In the genomic region with DNA sequence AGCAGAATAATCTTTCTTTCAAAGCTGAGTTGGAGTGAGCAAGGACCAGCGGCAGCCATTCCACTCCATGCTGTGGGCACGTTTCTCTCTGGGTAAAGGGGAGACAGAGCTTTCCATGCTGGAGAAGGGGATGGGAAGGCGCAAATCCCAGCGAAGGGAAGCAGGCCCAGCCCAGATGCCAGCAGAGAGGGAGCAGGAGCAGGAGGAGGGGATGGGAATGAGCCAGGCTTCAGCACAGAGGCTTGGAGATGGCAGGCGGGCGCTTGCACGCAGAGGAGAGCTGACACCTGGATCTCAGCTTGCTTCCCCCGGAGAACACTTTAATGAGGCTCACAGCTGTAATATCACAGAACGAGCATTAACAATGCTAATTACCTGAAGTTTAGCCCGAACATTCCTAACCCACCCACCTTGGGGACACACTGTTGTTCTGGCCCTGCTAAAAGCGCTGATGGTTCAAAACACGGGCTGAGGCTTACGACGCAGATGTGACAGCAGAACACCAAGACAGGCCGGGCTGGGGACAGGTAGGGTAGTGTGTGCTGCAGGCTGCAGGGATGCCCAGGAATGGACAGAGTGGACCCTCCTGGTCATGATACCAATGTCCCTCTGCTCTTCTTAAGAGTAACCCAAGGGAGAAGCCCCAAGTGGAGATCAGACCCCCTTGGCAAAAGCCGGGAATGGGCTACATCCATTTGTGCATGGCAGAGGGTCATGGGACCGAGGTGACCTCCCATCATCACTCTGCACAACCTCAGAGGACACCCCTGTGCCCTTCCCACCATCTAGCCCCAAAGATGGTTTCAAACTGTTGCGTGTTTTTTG, we compare ENCODE assay signal across 1 cellular context.
TF ChIP-seq lines count a peak whose summit lies in the region.

No MANE protein-coding gene starts in this region.

TF ChIP-seq in H1, 55 proteins besides CTCF, POLR2A, EP300 and RAD21:
- TF ChIP-seq SP2 (IDR thresholded peaks at IDR 0.05; ENCODE audit: low read length), result no peak
- no peak for TF ChIP-seq BCL11A (IDR thresholded peaks at IDR 0.05; ENCODE audit: low read depth in 2 of 2, low read length in 2 of 2)
- no peak for TF ChIP-seq BACH1 (IDR thresholded peaks at IDR 0.05; ENCODE audit: low read length)
- TF ChIP-seq TAF1 (IDR thresholded peaks at IDR 0.05; ENCODE audit: low read depth, low read length), result no peak
- TF ChIP-seq RXRA (IDR thresholded peaks at IDR 0.05; ENCODE audit: insufficient read depth, low read depth, low read length), result no peak
- TF ChIP-seq MAX (IDR thresholded peaks at IDR 0.05), result no peak
- TF ChIP-seq BRCA1 (IDR thresholded peaks at IDR 0.05; ENCODE audit: low read depth, low read length), result no peak
TF ChIP-seq in H1: peak in this region for 0.
